In genomic region chr1:31219489-31219888, GRCh38 we compare ENCODE assay signal across 29 cellular contexts. TPM values are rescaled to one million over a fixed set of nuclear protein-coding genes. Genes with fewer than 3 reads are reported as not detected.
"Had no signal": no experiment of that assay in that cellular context is flagged by ENCODE, and none has a peak within 500 bp of the region (broad histone marks: within the 10 kb centered on the region; RNA-seq: fewer than 3 reads in every experiment).

No MANE protein-coding gene starts in this region.

- H3K9me3 Mint-ChIP-seq: activated B cell treated with CpG ODN at 0.5 μM for 24 hours; activated CD4-positive, alpha-beta T cell treated with anti-CD3 and anti-CD28 coated beads, Interleukin-2, amount 10 ng/mL, durations not matched to agents 24 days and 14 days; activated CD8-positive, alpha-beta T cell treated with anti-CD3 and anti-CD28 coated beads for 36 hours; activated naive CD4-positive, alpha-beta T cell treated with anti-CD3 and anti-CD28 coated beads, Interleukin-2, amount 50 U/mL, for 24 hours; activated T-helper 2 cell treated with anti-CD3 and anti-CD28 coated beads, Interferon-gamma antibody, Interleukin-2, Interleukin-4, amounts not matched to agents 10 μg/mL and 5 μg/mL and 100 μg/mL, durations not matched to agents 14 hours and 24 hours and 36 hours; central memory CD8-positive, alpha-beta T cell; T-cell had no signal

- H3K27me3 Mint-ChIP-seq: central memory CD8-positive, alpha-beta T cell had no signal

- H3K4me3 Mint-ChIP-seq: activated B cell treated with CpG ODN at 0.5 μM for 24 hours; activated CD4-positive, alpha-beta T cell treated with anti-CD3 and anti-CD28 coated beads, Interleukin-2, amount 10 ng/mL, durations not matched to agents 24 days and 14 days; activated CD8-positive, alpha-beta T cell treated with anti-CD3 and anti-CD28 coated beads for 36 hours; activated naive CD4-positive, alpha-beta T cell treated with anti-CD3 and anti-CD28 coated beads, Interleukin-2, amount 50 U/mL, for 24 hours; brain; central memory CD8-positive, alpha-beta T cell; T-cell; T-helper 17 cell had no signal

- DNase-seq: activated B cell treated with CpG ODN at 0.5 μM for 24 hours; activated CD4-positive, alpha-beta T cell treated with anti-CD3 and anti-CD28 coated beads, Interleukin-2, amount 10 ng/mL, durations not matched to agents 24 days and 14 days; activated CD4-positive, alpha-beta T cell treated with anti-CD3 and anti-CD28 coated beads, Interleukin-2, amount 50 U/mL, for 4 hours; activated CD8-positive, alpha-beta T cell treated with anti-CD3 and anti-CD28 coated beads for 36 hours; activated gamma-delta T cell; activated naive CD4-positive, alpha-beta T cell treated with Interleukin-2 at 50 U/mL for 16 hours; activated T-cell treated with anti-CD3 and anti-CD28 coated beads, Interleukin-2, amount 50 U/mL, for 1 hour; NCI-H1092 treated with DMSO at 0.1 percent for 48 hours; NCI-H1417; NCI-H187 treated with DMSO at 0.1 percent for 48 hours; NCI-H2081; NCI-H510A; NCI-H526; NCI-H748 treated with DMSO at 0.1 percent for 48 hours; NK-92 treated with Interleukin-12 subunit alpha and Interleukin-12 subunit beta, amount 100 ng/mL, for 24 hours; PC-9; SIG-M5; T-cell; T-helper 17 cell had no signal

- H3K36me3 Mint-ChIP-seq: activated naive CD4-positive, alpha-beta T cell treated with anti-CD3 and anti-CD28 coated beads, Interleukin-2, amount 50 U/mL, for 24 hours; brain; T-cell had no signal

- H3K27ac ChIP-seq: PC-9, RWPE1, VCaP had no signal

- ATAC-seq: activated CD8-positive, alpha-beta T cell treated with anti-CD3 and anti-CD28 coated beads for 36 hours; Right ventricle myocardium inferior; SK-N-SH treated with all-trans-retinoic acid at 6 μM for 48 hours; T-cell; T-helper 17 cell had no signal

- H3K4me1 Mint-ChIP-seq: activated B cell treated with CpG ODN at 0.5 μM for 24 hours; activated CD4-positive, alpha-beta T cell treated with anti-CD3 and anti-CD28 coated beads, Interleukin-2, amount 10 ng/mL, durations not matched to agents 24 days and 14 days; activated naive CD4-positive, alpha-beta T cell treated with anti-CD3 and anti-CD28 coated beads, Interleukin-2, amount 50 U/mL, for 24 hours; central memory CD8-positive, alpha-beta T cell; T-cell; T-helper 17 cell had no signal

- H3K27ac Mint-ChIP-seq: activated B cell treated with CpG ODN at 0.5 μM for 24 hours; activated CD4-positive, alpha-beta T cell treated with anti-CD3 and anti-CD28 coated beads, Interleukin-2, amount 10 ng/mL, durations not matched to agents 24 days and 14 days; activated CD8-positive, alpha-beta T cell treated with anti-CD3 and anti-CD28 coated beads for 36 hours; activated naive CD4-positive, alpha-beta T cell treated with anti-CD3 and anti-CD28 coated beads, Interleukin-2, amount 50 U/mL, for 24 hours; activated T-helper 2 cell treated with anti-CD3 and anti-CD28 coated beads, Interferon-gamma antibody, Interleukin-2, Interleukin-4, amounts not matched to agents 10 μg/mL and 5 μg/mL and 100 μg/mL, durations not matched to agents 14 hours and 24 hours and 36 hours; T-cell; T-helper 17 cell had no signal

RNA-seq across cellular contexts. Expression of gene NKAIN1, which starts 20.2 kb away (rescaled TPM):
- total RNA-seq: activated B cell treated with CpG ODN at 0.5 μM for 24 hours; activated CD4-positive, alpha-beta T cell treated with anti-CD3 and anti-CD28 coated beads, Interleukin-2, amount 10 ng/mL, durations not matched to agents 24 days and 14 days; activated CD8-positive, alpha-beta memory T cell treated with anti-CD3 and anti-CD28 coated beads for 36 hours; activated CD8-positive, alpha-beta T cell treated with anti-CD3 and anti-CD28 coated beads for 36 hours; activated T-helper 2 cell treated with anti-CD3 and anti-CD28 coated beads, Interferon-gamma antibody, Interleukin-2, Interleukin-4, amounts not matched to agents 10 μg/mL and 5 μg/mL and 100 μg/mL, durations not matched to agents 14 hours and 24 hours and 36 hours; OCI-LY7; T-helper 17 cell had no signal
